Comparison of ENCODE assay signal across 17 cellular contexts in the genomic region with DNA sequence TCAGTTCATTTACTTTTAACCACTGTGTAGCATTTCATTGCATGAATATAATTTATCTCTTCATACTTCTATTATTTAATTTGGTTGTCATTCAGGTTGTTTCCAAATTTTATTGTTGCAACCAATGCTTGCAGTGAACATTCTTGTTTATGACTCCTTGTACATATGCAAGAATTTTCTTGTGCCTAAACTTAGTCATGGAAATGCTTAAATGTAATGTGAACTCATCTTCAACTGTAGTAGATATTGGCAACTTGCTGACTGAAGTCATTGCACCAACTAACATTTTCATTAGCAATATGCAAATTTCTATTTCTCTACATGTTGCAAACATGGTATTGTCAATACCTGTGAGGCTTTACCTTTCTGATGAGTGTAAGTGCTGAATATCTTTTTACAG. TPM values are rescaled to one million over a fixed set of nuclear protein-coding genes. Genes with fewer than 3 reads are reported as not detected.
DNase-seq lines count a peak whose midpoint lies in the region; ATAC-seq lines count a peak whose summit lies in the region.
"Had no signal": no experiment of that assay in that cellular context is flagged by ENCODE, and none has a peak within 500 bp of the region (broad histone marks: within the 10 kb centered on the region; RNA-seq: fewer than 3 reads in every experiment).

No MANE protein-coding gene starts in this region.

- POLR2A ChIA-PET in CD4-positive, alpha-beta memory T cell (lab: Charles Lee; ENCODE audit: partially characterized antibody) = no interaction called here

- intact Hi-C loops in CD4-positive, alpha-beta memory T cell (cut with micrococcal nuclease) = loop anchor here (10.0 kb wide), 1 partner anchor 274 kb away; no protein-coding TSS in a partner anchor

- in situ Hi-C loops in KBM-7 (cut with MboI; ENCODE audit: low pct_unique_long_range_greater_than_20kb, low sequenced_read_pairs) = no loop called here

- H3K9me3 Mint-ChIP-seq in CD4-positive, alpha-beta memory T cell = peaks cover 0 to 2% (median 0%) of the 10 kb centered on the region in 8 donors
- no peaks in the 10 kb centered on the region for H3K9me3 Mint-ChIP-seq in central memory CD8-positive, alpha-beta T cell
- H3K9me3 Mint-ChIP-seq: CD8-positive, alpha-beta T cell; HFFc6 had no signal

- no peaks in the 10 kb centered on the region for H3K27me3 ChIP-seq in CD4-positive, alpha-beta memory T cell (ENCODE audit: insufficient read depth, low read length)

- no peaks in the 10 kb centered on the region for H3K27me3 Mint-ChIP-seq in CD4-positive, alpha-beta memory T cell
- no peaks in the 10 kb centered on the region for H3K27me3 Mint-ChIP-seq in T-helper 17 cell
- H3K27me3 Mint-ChIP-seq in central memory CD8-positive, alpha-beta T cell = no peaks in the 10 kb centered on the region

- peaks cover 48 to 66% (median 52%) of the 10 kb centered on the region in 4 donors for H3K4me1 Mint-ChIP-seq in CD4-positive, alpha-beta memory T cell
- H3K4me1 Mint-ChIP-seq in T-helper 17 cell = peaks cover 43% of the 10 kb centered on the region
- H3K4me1 Mint-ChIP-seq in central memory CD8-positive, alpha-beta T cell = peaks cover 68% of the 10 kb centered on the region

- ATAC-seq in T-helper 17 cell = no peak
- no peak for ATAC-seq in central memory CD8-positive, alpha-beta T cell (replicated peaks; ENCODE audit: extremely low read depth, poor library complexity, severe bottlenecking)
- ATAC-seq in GM18498 (IDR thresholded peaks at IDR 0.05; ENCODE audit: unreplicated experiment) = no peak
- ATAC-seq: CD8-positive, alpha-beta T cell had no signal

- H3K36me3 ChIP-seq in CD4-positive, alpha-beta memory T cell (ENCODE audit: insufficient read depth, low read length) = no peaks in the 10 kb centered on the region
- H3K36me3 ChIP-seq: HAP-1 had no signal

- peaks cover 8 to 28% of the 10 kb centered on the region in 2 donors for H3K36me3 Mint-ChIP-seq in CD4-positive, alpha-beta memory T cell
- peaks cover 4% of the 10 kb centered on the region for H3K36me3 Mint-ChIP-seq in T-helper 17 cell (ENCODE audit: low read depth)
- peaks cover 9% of the 10 kb centered on the region for H3K36me3 Mint-ChIP-seq in central memory CD8-positive, alpha-beta T cell (ENCODE audit: insufficient read depth)

- peaks cover 41% of the 10 kb centered on the region for H3K4me1 ChIP-seq in CD4-positive, alpha-beta memory T cell (ENCODE audit: insufficient read depth, low read length)
- H3K4me1 ChIP-seq: HAP-1 had no signal

- no peak overlapping the region for H3K27ac ChIP-seq in CD4-positive, alpha-beta memory T cell (ENCODE audit: low read depth, low read length)

- CTCF ChIA-PET in CD4-positive, alpha-beta memory T cell (lab: Charles Lee; ENCODE audit: partially characterized antibody) = interaction anchor here (0.8 to 6.0 kb wide), 2 partner anchors 18 to 63 kb away, joined by 3 to 43 read pairs; no protein-coding TSS in a partner anchor

- H3K4me3 ChIP-seq in CD4-positive, alpha-beta memory T cell (ENCODE audit: low read length in 2 of 2) = no peak overlapping the region
- H3K4me3 ChIP-seq: HAP-1 had no signal

- no peaks in the 10 kb centered on the region for H3K9me3 ChIP-seq in CD4-positive, alpha-beta memory T cell (ENCODE audit: control insufficient read depth in 1 of 2, low read length in 2 of 2)
- no peaks in the 10 kb centered on the region for H3K9me3 ChIP-seq in T-helper 17 cell (ENCODE audit: control insufficient read depth, low read length, poor library complexity, severe bottlenecking)
- H3K9me3 ChIP-seq: Caco-2, HAP-1 had no signal

- H3K27ac Mint-ChIP-seq in CD4-positive, alpha-beta memory T cell = peak overlapping the region in 4 of 7 donors; percentile 7 to 57 (median 46)
- peak overlapping the region; percentile 87 for H3K27ac Mint-ChIP-seq in T-helper 17 cell
- H3K27ac Mint-ChIP-seq in central memory CD8-positive, alpha-beta T cell (ENCODE audit: low read depth) = peak overlapping the region; percentile 62
- H3K27ac Mint-ChIP-seq: CD8-positive, alpha-beta T cell; HFFc6 had no signal

- H3K4me3 Mint-ChIP-seq in CD4-positive, alpha-beta memory T cell = no peak overlapping the region
- no peak overlapping the region for H3K4me3 Mint-ChIP-seq in T-helper 17 cell
- H3K4me3 Mint-ChIP-seq in central memory CD8-positive, alpha-beta T cell = no peak overlapping the region
- H3K4me3 Mint-ChIP-seq: CD8-positive, alpha-beta T cell; HFFc6 had no signal

- no peak for DNase-seq in CD4-positive, alpha-beta memory T cell
- DNase-seq in T-helper 17 cell (no peak), OCI-M2 (lab: John Stamatoyannopoulos, UW; ENCODE audit: unreplicated experiment) (no peak), KBM-7 (no peak)
- DNase-seq in central memory CD8-positive, alpha-beta T cell (ENCODE audit: low spot score in 2 of 2) = no peak
- DNase-seq: 8988T; C1 segment of cervical spinal cord; Caco-2; CD8-positive, alpha-beta T cell; DMS153; DND-41; GOT3; HFFc6 had no signal

RNA-seq across cellular contexts. Expression of gene SIDT1, which starts 26.7 kb away (rescaled TPM):
- 10 to 100 TPM; 55.0 to 56.1 TPM for total RNA-seq in CD4-positive, alpha-beta memory T cell
- polyA plus RNA-seq in CD4-positive, alpha-beta memory T cell = 10 to 100 TPM; 12.1 to 23.4 TPM
- 10 to 100 TPM; 53.8 to 62.5 TPM for total RNA-seq in T-helper 17 cell
- total RNA-seq: A673, HFFc6 had no signal
- polyA plus RNA-seq: BJ had no signal

RNA-seq across cellular contexts. Expression of gene SPICE1, which starts 44.1 kb away (rescaled TPM):
- 10 to 100 TPM; 37.5 to 41.2 TPM for total RNA-seq in CD4-positive, alpha-beta memory T cell
- polyA plus RNA-seq in CD4-positive, alpha-beta memory T cell = 1 to 10 TPM; 3.0 to 6.8 TPM
- 10 to 100 TPM; 13.7 to 16.1 TPM for total RNA-seq in T-helper 17 cell
